In the genomic region with DNA sequence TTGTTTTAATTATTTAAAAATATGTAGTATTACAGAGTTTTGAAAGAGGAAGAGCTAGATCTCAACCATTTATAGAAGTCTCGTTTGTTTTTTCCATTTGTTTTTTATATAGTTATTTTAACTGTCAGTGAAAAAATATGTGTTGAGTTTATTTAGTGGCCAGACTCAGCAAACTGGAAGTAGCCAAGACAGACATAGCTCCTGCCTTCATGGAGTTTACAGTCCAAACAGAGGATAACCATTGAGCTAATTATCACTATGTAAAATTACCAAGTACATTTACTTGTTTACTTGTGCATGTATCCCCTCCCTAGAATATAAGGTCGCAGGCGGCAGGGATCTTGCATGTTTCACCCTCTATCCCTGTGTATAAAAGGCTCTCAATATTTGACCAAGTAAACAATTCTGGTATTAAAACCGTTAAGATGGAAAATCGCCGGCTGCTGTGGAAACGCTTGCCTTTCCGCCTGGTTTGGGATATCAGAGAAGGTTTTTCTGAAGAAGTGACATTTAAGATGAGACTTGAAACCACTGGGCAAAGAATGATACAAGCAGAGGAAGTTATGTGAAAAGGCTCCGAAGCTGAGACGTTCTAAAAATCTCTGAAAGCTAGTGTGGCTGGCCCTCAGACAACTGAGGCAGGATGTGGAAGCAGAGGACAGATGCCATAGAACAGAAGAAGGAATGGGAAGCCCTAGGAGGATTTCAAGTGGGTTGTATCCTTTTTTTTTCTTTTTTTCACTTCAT, we compare ENCODE assay signal across 8 cellular contexts. TPM values are rescaled to one million over a fixed set of nuclear protein-coding genes. Genes with fewer than 3 reads are reported as not detected.
DNase-seq lines count a peak whose midpoint lies in the region; ATAC-seq and TF ChIP-seq lines count a peak whose summit lies in the region.

No MANE protein-coding gene starts in this region.

- no peak overlapping the region for H3K4ac ChIP-seq in trophoblast cell (ENCODE audit: low read depth, low read length)

- no peak overlapping the region for H2BK12ac ChIP-seq in trophoblast cell (ENCODE audit: low read length)

- peak overlapping the region; percentile 99 for H3K27ac ChIP-seq in CD8-positive, alpha-beta T cell (ENCODE audit: low read depth, low read length)
- peak overlapping the region; percentile 86 for H3K27ac ChIP-seq in OCI-LY3 (ENCODE audit: low read length)
- no peak overlapping the region for H3K27ac ChIP-seq in trophoblast cell (ENCODE audit: low read depth, low read length)

- no peak overlapping the region for H4K12ac ChIP-seq in trophoblast cell (ENCODE audit: low read depth, low read length)

- POLR2A ChIA-PET in CD8-positive, alpha-beta T cell (lab: Charles Lee), result interaction anchor here (0.6 to 2.5 kb wide), 10 partner anchors 13 to 1563 kb away, joined by 3 to 9 read pairs (median 3); a partner anchor contains a TSS

- intact Hi-C loops in CD8-positive, alpha-beta T cell (cut with DNase I, micrococcal nuclease), result loop anchor here (1.0 to 10.0 kb wide), 9 partner anchors 18 to 1700 kb away; a partner anchor contains a TSS

- H2BK120ac ChIP-seq in trophoblast cell (ENCODE audit: insufficient read depth, low read length, poor library complexity), result no peak overlapping the region

- peak overlapping the region; percentile 98 for H3K4me3 ChIP-seq in CD8-positive, alpha-beta T cell (ENCODE audit: low read depth, low read length)
- peak overlapping the region; percentile 99 for H3K4me3 ChIP-seq in OCI-LY3 (ENCODE audit: low read length)
- H3K4me3 ChIP-seq in trophoblast cell (ENCODE audit: low read depth, low read length), result no peak overlapping the region

- TF ChIP-seq CTCF in CD8-positive, alpha-beta T cell (IDR thresholded peaks at IDR 0.05), result no peak
- TF ChIP-seq CTCF in OCI-LY3 (IDR thresholded peaks at IDR 0.05; ENCODE audit: low read depth, low read length), result no peak
- TF ChIP-seq CTCF in endothelial cell (IDR thresholded peaks at IDR 0.05; ENCODE audit: unreplicated experiment), result no peak

- CTCF ChIA-PET in CD8-positive, alpha-beta T cell (lab: Charles Lee), result interaction anchor here (0.6 to 1.8 kb wide), 4 partner anchors 19 to 127 kb away, joined by 3 to 13 read pairs (median 3); no protein-coding TSS in a partner anchor

- H3K27me3 ChIP-seq in CD8-positive, alpha-beta T cell (ENCODE audit: insufficient read depth, low read length), result no peaks in the 10 kb centered on the region
- H3K27me3 ChIP-seq in OCI-LY3 (ENCODE audit: low read depth, low read length), result no peaks in the 10 kb centered on the region
- no peaks in the 10 kb centered on the region for H3K27me3 ChIP-seq in trophoblast cell (ENCODE audit: insufficient read depth, low read length)

- H3K14ac ChIP-seq in trophoblast cell (ENCODE audit: low read length), result no peak overlapping the region

- no peaks in the 10 kb centered on the region for H3K9me3 Mint-ChIP-seq in CD8-positive, alpha-beta T cell
- no peaks in the 10 kb centered on the region for H3K9me3 Mint-ChIP-seq in endothelial cell (ENCODE audit: unreplicated experiment)

- H4K20me1 ChIP-seq in OCI-LY3 (ENCODE audit: insufficient read depth, low read length), result peaks cover 30% of the 10 kb centered on the region

- H2BK5ac ChIP-seq in trophoblast cell (ENCODE audit: low read depth, low read length, poor library complexity), result no peak overlapping the region

- H3K4me1 Mint-ChIP-seq in CD8-positive, alpha-beta T cell (ENCODE audit: low read depth), result peaks cover 41% of the 10 kb centered on the region
- H3K4me1 Mint-ChIP-seq in endothelial cell (ENCODE audit: unreplicated experiment), result peaks cover 18% of the 10 kb centered on the region

- no peak overlapping the region for H2AK5ac ChIP-seq in trophoblast cell (ENCODE audit: low read length)

- no CpG with 5 or more reads among the region's 10 CpGs for WGBS in trophoblast cell (ENCODE audit: extremely low coverage, insufficient coverage, insufficient read length)

- H3K18ac ChIP-seq in trophoblast cell (ENCODE audit: low read length), result no peak overlapping the region

- peaks cover 32% of the 10 kb centered on the region for H3K4me1 ChIP-seq in CD8-positive, alpha-beta T cell (ENCODE audit: insufficient read depth, low read length)
- H3K4me1 ChIP-seq in OCI-LY3 (ENCODE audit: low read length), result peaks cover 25% of the 10 kb centered on the region
- no peaks in the 10 kb centered on the region for H3K4me1 ChIP-seq in trophoblast cell (ENCODE audit: control insufficient read depth in 1 of 2, insufficient read depth in 2 of 2, low read length in 2 of 2)

- H3K79me2 ChIP-seq in OCI-LY3 (ENCODE audit: low read length), result peaks cover 43% of the 10 kb centered on the region
- peaks cover 14% of the 10 kb centered on the region for H3K79me2 ChIP-seq in trophoblast cell (ENCODE audit: control insufficient read depth, insufficient read depth, low read length, poor library complexity)

- H4K91ac ChIP-seq in trophoblast cell (ENCODE audit: low read depth, low read length), result no peak overlapping the region

- peaks cover 13% of the 10 kb centered on the region for H3K79me1 ChIP-seq in trophoblast cell (ENCODE audit: low read length)

- H3K23ac ChIP-seq in trophoblast cell (ENCODE audit: low read length), result no peak overlapping the region

- H3K9ac ChIP-seq in OCI-LY3 (ENCODE audit: low read length) (peak overlapping the region; percentile 100), trophoblast cell (ENCODE audit: low read length) (no peak overlapping the region)

- peak overlapping the region; percentile 99 for H2AFZ ChIP-seq in OCI-LY3 (ENCODE audit: low read depth, low read length)
- H2AFZ ChIP-seq in trophoblast cell (ENCODE audit: insufficient read depth, low read length, poor library complexity), result no peak overlapping the region

- H3K27ac Mint-ChIP-seq in CD8-positive, alpha-beta T cell, result peak overlapping the region; percentile 100
- H3K27ac Mint-ChIP-seq in endothelial cell (ENCODE audit: unreplicated experiment), result peak overlapping the region; percentile 89

- H3K36me3 ChIP-seq in CD8-positive, alpha-beta T cell (ENCODE audit: insufficient read depth, low read length), result no peaks in the 10 kb centered on the region
- no peaks in the 10 kb centered on the region for H3K36me3 ChIP-seq in OCI-LY3 (replicated peaks; ENCODE audit: low read depth, low read length)
- no peaks in the 10 kb centered on the region for H3K36me3 ChIP-seq in trophoblast cell (ENCODE audit: control insufficient read depth in 1 of 2, insufficient read depth in 2 of 2, low read length in 2 of 2)

- H3K27me3 Mint-ChIP-seq in CD8-positive, alpha-beta T cell (ENCODE audit: low read depth), result no peaks in the 10 kb centered on the region
- peaks cover 3% of the 10 kb centered on the region for H3K27me3 Mint-ChIP-seq in endothelial cell (ENCODE audit: unreplicated experiment)

- H3K4me2 ChIP-seq in OCI-LY3 (ENCODE audit: low read length) (peak overlapping the region; percentile 97), trophoblast cell (ENCODE audit: low read length) (peak overlapping the region; percentile 5)

- no peak overlapping the region for H3K4me3 Mint-ChIP-seq in CD8-positive, alpha-beta T cell
- H3K4me3 Mint-ChIP-seq in endothelial cell (ENCODE audit: unreplicated experiment), result peak overlapping the region; percentile 45

- no peaks in the 10 kb centered on the region for H3K9me3 ChIP-seq in CD8-positive, alpha-beta T cell (ENCODE audit: low read length)
- H3K9me3 ChIP-seq in OCI-LY3 (ENCODE audit: insufficient read depth, low read length), result no peaks in the 10 kb centered on the region
- H3K9me3 ChIP-seq in trophoblast cell (ENCODE audit: insufficient read depth, low read depth, low read length), result no peaks in the 10 kb centered on the region

- H3K36me3 Mint-ChIP-seq in CD8-positive, alpha-beta T cell, result peaks cover 14% of the 10 kb centered on the region
- H3K36me3 Mint-ChIP-seq in endothelial cell (ENCODE audit: low read depth, unreplicated experiment), result no peaks in the 10 kb centered on the region

- ATAC-seq in CD8-positive, alpha-beta T cell, result no peak
- no peak for ATAC-seq in GM19467 (IDR thresholded peaks at IDR 0.05; ENCODE audit: unreplicated experiment)
- ATAC-seq in GM19328 (IDR thresholded peaks at IDR 0.05; ENCODE audit: unreplicated experiment), result no peak
- ATAC-seq in HG02870 (IDR thresholded peaks at IDR 0.05; ENCODE audit: unreplicated experiment), result no peak

- no peak overlapping the region for H4K8ac ChIP-seq in trophoblast cell (ENCODE audit: low read depth, low read length)

- DNase-seq in CD8-positive, alpha-beta T cell, result no peak
- no peak for DNase-seq in endothelial cell (ENCODE audit: low spot score)
- DNase-seq in trophoblast cell, result no peak
- DNase-seq in GF-D8 (lab: John Stamatoyannopoulos, UW), result no peak

RNA-seq across cellular contexts. Expression of a gene that starts 1.3 kb away (rescaled TPM):
- total RNA-seq in CD8-positive, alpha-beta T cell, result 100 to 1,000 TPM; 381 to 403 TPM
- 303 TPM for total RNA-seq in endothelial cell (ENCODE audit: unreplicated experiment)
- polyA plus RNA-seq in trophoblast cell (2013), result 223 and 238 TPM in 2 replicates
